15 cellular contexts compared by ENCODE assay signal in the genomic region with DNA sequence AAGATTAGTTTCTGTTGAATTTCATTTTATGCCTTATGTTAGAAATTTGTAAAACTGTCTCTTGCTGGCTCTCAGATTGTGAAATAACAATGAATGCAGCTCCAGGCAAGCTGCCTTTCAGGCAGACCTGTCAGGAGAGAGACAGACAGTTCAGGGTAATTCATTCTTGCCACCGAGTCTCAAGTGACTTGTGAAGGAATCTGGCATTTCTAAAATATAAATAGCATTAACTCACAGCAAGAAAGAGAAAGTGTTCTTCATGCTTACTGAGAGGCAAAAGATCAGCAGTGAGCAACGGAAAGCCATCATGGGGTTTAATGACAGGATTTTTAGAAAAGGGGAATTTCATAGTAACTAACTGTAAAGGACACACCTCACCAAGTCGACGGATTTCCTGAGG.
DNase-seq lines count a peak whose midpoint lies in the region; ATAC-seq and TF ChIP-seq lines count a peak whose summit lies in the region.
"Had no signal": no experiment of that assay in that cellular context is flagged by ENCODE, and none has a peak within 500 bp of the region (broad histone marks: within the 10 kb centered on the region; RNA-seq: fewer than 3 reads in every experiment).

No MANE protein-coding gene starts in this region.

- H3K4me1 ChIP-seq in smooth muscle cell (ENCODE audit: low read depth) (no peaks in the 10 kb centered on the region), esophagus squamous epithelium (peaks cover 0 to 16% (median 4%) of the 10 kb centered on the region in 3 donors)
- H3K4me1 ChIP-seq: breast epithelium, lower lobe of right lung had no signal

- intact Hi-C loops in esophagus squamous epithelium (cut with DNase I), result no loop called here

- H3K27me3 ChIP-seq in smooth muscle cell (ENCODE audit: low read depth), result no peaks in the 10 kb centered on the region
- H3K27me3 ChIP-seq in esophagus squamous epithelium, result no peaks in the 10 kb centered on the region
- H3K27me3 ChIP-seq: breast epithelium had no signal

- TF ChIP-seq POLR2A in esophagus squamous epithelium (IDR thresholded peaks at IDR 0.05), result no peak

- H4K20me1 ChIP-seq in smooth muscle cell (ENCODE audit: low read depth), result no peaks in the 10 kb centered on the region

- H3K9ac ChIP-seq in smooth muscle cell (ENCODE audit: low read depth), result no peak overlapping the region

- H3K36me3 ChIP-seq in smooth muscle cell (ENCODE audit: low read depth) (no peaks in the 10 kb centered on the region), esophagus squamous epithelium (no peaks in the 10 kb centered on the region)
- H3K36me3 ChIP-seq: breast epithelium, lower lobe of right lung, WERI-Rb-1 had no signal

- peak overlapping the region; percentile 6 for H3K4me2 ChIP-seq in smooth muscle cell

- no peaks in the 10 kb centered on the region for H3F3A ChIP-seq in smooth muscle cell (ENCODE audit: low read depth)

- peak overlapping the region; percentile 72 for H2AFZ ChIP-seq in smooth muscle cell (ENCODE audit: low read depth)

- H3K4me3 ChIP-seq in smooth muscle cell (no peak overlapping the region), esophagus squamous epithelium (no peak overlapping the region)
- H3K4me3 ChIP-seq: breast epithelium, lower lobe of right lung had no signal

- H3K27ac ChIP-seq in smooth muscle cell (ENCODE audit: low read depth) (peak overlapping the region; percentile 1), esophagus squamous epithelium (no peak overlapping the region)
- H3K27ac ChIP-seq: breast epithelium, C4-2B, lower lobe of right lung, WERI-Rb-1 had no signal

- H3K79me2 ChIP-seq in smooth muscle cell (ENCODE audit: low read depth), result no peaks in the 10 kb centered on the region

- no peaks in the 10 kb centered on the region for H3K9me3 ChIP-seq in smooth muscle cell (replicated peaks; ENCODE audit: low read depth)
- H3K9me3 ChIP-seq in esophagus squamous epithelium, result no peaks in the 10 kb centered on the region
- H3K9me3 ChIP-seq: breast epithelium, lower lobe of right lung had no signal

- ATAC-seq in GM18909 (IDR thresholded peaks at IDR 0.05; ENCODE audit: poor library complexity, unreplicated experiment), result no peak
- ATAC-seq in HG02678 (IDR thresholded peaks at IDR 0.05; ENCODE audit: unreplicated experiment), result no peak
- ATAC-seq: lower lobe of right lung had no signal

- WGBS in smooth muscle cell (ENCODE audit: low lambda C conversion rate), result 62% methylated on average over 4 of the region's 4 CpGs
- WGBS in esophagus squamous epithelium, 2 donors, result 23 to 29% methylated on average over 4 of the region's 4 CpGs

- peak; percentile 21 for DNase-seq in LHCN-M2 (ENCODE audit: low read depth)
- DNase-seq in dermis blood vessel endothelial cell, result peak; percentile 9
- peak; percentile 6 for DNase-seq in kidney tubule cell (ENCODE audit: low spot score)
- no peak for DNase-seq in smooth muscle cell (lab: John Stamatoyannopoulos, UW; ENCODE audit: unreplicated experiment)
- no peak for DNase-seq in activated naive CD4-positive, alpha-beta T cell (lab: John Stamatoyannopoulos, UW)
- no peak for DNase-seq in esophagus squamous epithelium (lab: John Stamatoyannopoulos, UW)
- DNase-seq: activated effector memory CD4-positive, alpha-beta T cell treated with anti-CD3 and anti-CD28 coated beads, Interleukin-2, amount 50 U/mL, for 16 hours; Kasumi-1; lower lobe of right lung; NCI-H187; WERI-Rb-1 had no signal

- TF ChIP-seq CTCF in smooth muscle cell (IDR thresholded peaks at IDR 0.05; ENCODE audit: borderline replicate concordance, insufficient read depth, poor library complexity, severe bottlenecking) (no peak), esophagus squamous epithelium (IDR thresholded peaks at IDR 0.05) (no peak)

Comparison
In these comparisons a context has a peak if more than half of its experiments do, and no peak if none do; other contexts are left out.
1. DNase-seq: peak in LHCN-M2 (single experiment), dermis blood vessel endothelial cell (single experiment) and kidney tubule cell (single experiment); none in smooth muscle cell (single experiment), activated naive CD4-positive, alpha-beta T cell (0 of 4) and esophagus squamous epithelium (single experiment).